Comparison of ENCODE assay signal across 9 cellular contexts in genomic region chr13:52043675-52044074, GRCh38. TPM values are rescaled to one million over a fixed set of nuclear protein-coding genes. Genes with fewer than 3 reads are reported as not detected.
"Had no signal": no experiment of that assay in that cellular context is flagged by ENCODE, and none has a peak within 500 bp of the region (broad histone marks: within the 10 kb centered on the region; RNA-seq: fewer than 3 reads in every experiment).

No MANE protein-coding gene starts in this region.

- ATAC-seq: HCT116 had no signal

- H3K9me3 ChIP-seq: HAP-1 had no signal

- H3K36me3 ChIP-seq: HAP-1 had no signal

- DNase-seq: GM23248, GOT3, H7, HFFc6, KBM-7 had no signal

- H3K27ac ChIP-seq: GM23248, HL-60 had no signal

- H3K9ac ChIP-seq: GM23248 had no signal

- H3K4me1 ChIP-seq: HAP-1 had no signal

- H2AFZ ChIP-seq: GM23248 had no signal

- H3K4me3 ChIP-seq: GM23248, HAP-1 had no signal

RNA-seq across cellular contexts. Expression of gene ATP7B, which starts 32.4 kb away (rescaled TPM):
- polyA plus RNA-seq: IgD-negative memory B cell had no signal
